ENCODE assay signal across 26 cellular contexts in genomic region chr10:99742240-99742639, GRCh38.
DNase-seq lines count a peak whose midpoint lies in the region; ATAC-seq lines count a peak whose summit lies in the region.
"Had no signal": no experiment of that assay in that cellular context is flagged by ENCODE, and none has a peak within 500 bp of the region (broad histone marks: within the 10 kb centered on the region; RNA-seq: fewer than 3 reads in every experiment).

No MANE protein-coding gene starts in this region.

- no peak for ATAC-seq in GM18868 (IDR thresholded peaks at IDR 0.05; ENCODE audit: unreplicated experiment)
- no peak for ATAC-seq in activated CD4-positive, CD25-positive, alpha-beta regulatory T cell treated with anti-CD3 and anti-CD28 coated beads, Interleukin-2, amount 50 U/mL, for 24 hours
- ATAC-seq: activated T-cell treated with anti-CD3 and anti-CD28 coated beads, Interleukin-2, amount 50 U/mL, for 4 hours; left cardiac atrium had no signal

- H3K27me3 ChIP-seq in adipocyte (replicated peaks; ENCODE audit: control insufficient read depth, insufficient read depth, low read length), result no peaks in the 10 kb centered on the region
- H3K27me3 ChIP-seq: heart left ventricle, SJCRH30, thyroid gland had no signal

- peak; percentile 52 for DNase-seq in HCEC 1CT
- DNase-seq in adipocyte (ENCODE audit: low read depth), result peak; percentile 86
- DNase-seq in foreskin melanocyte, result peak; percentile 41
- DNase-seq in stromal cell of bone marrow (ENCODE audit: low read depth), result peak; percentile 17
- DNase-seq in HuH-7.5 (ENCODE audit: low spot score), result no peak
- DNase-seq in NCI-H146 (lab: John Stamatoyannopoulos, UW), result no peak
- DNase-seq: activated CD4-positive, alpha-beta T cell treated with anti-CD3 and anti-CD28 coated beads for 4 hours; activated naive CD4-positive, alpha-beta T cell treated with Interleukin-2 at 50 U/mL for 16 hours; activated T-cell treated with anti-CD3 and anti-CD28 coated beads, Interleukin-2, amount 50 U/mL, for 4 hours; amygdala; CD4-positive, alpha-beta memory T cell; DMS 273 treated with DMSO at 0.1 percent for 48 hours; heart left ventricle; left cardiac atrium; naive B cell; NCI-H1092; NCI-H187 treated with DMSO at 0.1 percent for 48 hours; NCI-H526; nucleus accumbens; retina; SJCRH30; stimulated activated CD4-positive, alpha-beta T cell treated with anti-CD3 and anti-CD28 coated beads, Interleukin-4, amount 100 ng/mL, for 24 hours; stimulated activated naive CD4-positive, alpha-beta T cell; thyroid gland had no signal

- H3K4me1 ChIP-seq in adipocyte (ENCODE audit: control insufficient read depth, insufficient read depth, low read length), result peaks cover 70% of the 10 kb centered on the region
- H3K4me1 ChIP-seq: SJCRH30 had no signal

- peaks cover 11% of the 10 kb centered on the region for H3K9me3 ChIP-seq in adipocyte (ENCODE audit: control insufficient read depth, low read length)
- H3K9me3 ChIP-seq: thyroid gland had no signal

- H3K4me3 ChIP-seq in adipocyte (ENCODE audit: low read length), result peak overlapping the region; percentile 62
- H3K4me3 ChIP-seq: heart left ventricle, SJCRH30, thyroid gland had no signal

- H3K9ac ChIP-seq in adipocyte (ENCODE audit: low read length), result peak overlapping the region; percentile 94

- peaks cover 88% of the 10 kb centered on the region for H3K36me3 ChIP-seq in adipocyte (ENCODE audit: control insufficient read depth, insufficient read depth, low read length, severe bottlenecking)

Comparison
In these comparisons a context has a peak if more than half of its experiments do, and no peak if none do; other contexts are left out.
1. DNase-seq: peak in HCEC 1CT (single experiment), adipocyte (single experiment), foreskin melanocyte (single experiment) and stromal cell of bone marrow (single experiment); none in HuH-7.5 (single experiment) and NCI-H146 (single experiment).